Comparison of ENCODE assay signal across 10 cellular contexts in genomic region chr3:71360694-71361093, GRCh38.
DNase-seq lines count a peak whose midpoint lies in the region; ATAC-seq and TF ChIP-seq lines count a peak whose summit lies in the region.
"Had no signal": no experiment of that assay in that cellular context is flagged by ENCODE, and none has a peak within 500 bp of the region (broad histone marks: within the 10 kb centered on the region; RNA-seq: fewer than 3 reads in every experiment).

No MANE protein-coding gene starts in this region.

- peak; percentile 12 for DNase-seq in kidney glomerular epithelial cell (lab: John Stamatoyannopoulos, UW)
- DNase-seq in upper lobe of right lung: no peak
- DNase-seq in effector CD8-positive, alpha-beta T cell (lab: John Stamatoyannopoulos, UW): no peak
- no peak for DNase-seq in NCI-H187 treated with DMSO at 0.1 percent for 48 hours (lab: John Stamatoyannopoulos, UW)
- no peak for DNase-seq in A172 (ENCODE audit: low spot score)
- DNase-seq: left ventricle myocardium superior, NCI-H1092 had no signal

- H3K9me3 ChIP-seq in upper lobe of right lung: no peaks in the 10 kb centered on the region

- peaks cover 4% of the 10 kb centered on the region for H3K4me1 ChIP-seq in upper lobe of right lung

- H3K36me3 ChIP-seq in upper lobe of right lung: no peaks in the 10 kb centered on the region

- no peak overlapping the region for H3K27ac ChIP-seq in upper lobe of right lung

- peak; percentile 81 for ATAC-seq in GM18909 (IDR thresholded peaks at IDR 0.05; ENCODE audit: poor library complexity, unreplicated experiment)
- peak; percentile 69 for ATAC-seq in GM21786 (IDR thresholded peaks at IDR 0.05; ENCODE audit: unreplicated experiment)
- peak; percentile 84 for ATAC-seq in HG03565 (IDR thresholded peaks at IDR 0.05; ENCODE audit: unreplicated experiment)
- ATAC-seq in upper lobe of right lung: no peak
- ATAC-seq: left ventricle myocardium superior had no signal

- no peak overlapping the region for H3K4me3 ChIP-seq in upper lobe of right lung

- no peak for TF ChIP-seq CTCF in upper lobe of right lung (IDR thresholded peaks at IDR 0.05)

- intact Hi-C loops in upper lobe of right lung (cut with DNase I): no loop called here

- no peaks in the 10 kb centered on the region for H3K27me3 ChIP-seq in upper lobe of right lung
